ENCODE assay signal across 17 cellular contexts in the genomic region with DNA sequence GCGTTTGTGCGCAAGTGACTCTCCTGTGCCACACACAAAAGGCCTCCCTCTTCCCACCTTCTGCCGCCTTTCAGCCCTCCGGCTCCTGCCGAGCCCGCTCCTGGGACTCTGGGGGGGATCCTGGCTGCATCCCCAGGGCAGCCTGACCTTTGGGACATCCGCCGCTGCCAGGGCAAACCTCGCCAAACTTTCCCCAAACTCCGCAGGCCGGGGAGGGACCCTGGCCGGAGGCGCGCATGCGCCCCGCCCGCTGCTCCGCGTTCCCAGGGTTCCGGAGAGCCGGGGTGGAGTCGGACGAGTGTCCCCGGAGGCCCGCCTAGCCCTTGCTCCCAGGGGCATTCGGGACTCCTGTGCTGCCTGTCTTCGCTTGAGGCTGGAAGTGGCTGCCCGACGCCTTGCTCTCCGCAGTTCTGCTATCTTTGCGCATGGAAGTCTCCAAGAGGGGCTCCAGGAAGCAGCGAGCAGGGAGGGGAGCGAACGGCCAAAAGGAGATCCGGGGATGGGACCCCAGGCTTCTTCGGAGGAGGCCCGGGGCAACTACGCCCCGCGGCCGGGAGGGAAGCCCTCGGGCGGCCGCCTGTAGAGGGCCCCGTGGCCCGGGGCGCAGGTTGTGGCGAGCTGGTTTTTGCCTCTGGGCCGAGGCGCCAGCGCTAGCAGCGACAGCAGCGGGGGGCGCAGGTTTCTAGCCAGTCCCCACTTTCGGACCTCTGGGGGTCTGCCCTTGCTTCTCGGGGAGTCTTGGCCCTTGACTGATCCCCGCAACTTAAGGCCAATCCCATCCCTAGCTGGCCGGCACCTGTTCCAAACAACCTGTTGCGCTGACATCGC. TPM values are rescaled to one million over a fixed set of nuclear protein-coding genes. Genes with fewer than 3 reads are reported as not detected.
DNase-seq lines count a peak whose midpoint lies in the region; ATAC-seq and TF ChIP-seq lines count a peak whose summit lies in the region.
"Had no signal": no experiment of that assay in that cellular context is flagged by ENCODE, and none has a peak within 500 bp of the region (broad histone marks: within the 10 kb centered on the region; RNA-seq: fewer than 3 reads in every experiment).

No MANE protein-coding gene starts in this region.

- peak overlapping the region in 1 of 2 donors; percentile 56 for H3K4me3 Mint-ChIP-seq in CD14-positive monocyte
- H3K4me3 Mint-ChIP-seq in activated CD8-positive, alpha-beta T cell treated with anti-CD3 and anti-CD28 coated beads for 36 hours = no peak overlapping the region

- no peaks in the 10 kb centered on the region for H3K36me3 Mint-ChIP-seq in CD14-positive monocyte
- no peaks in the 10 kb centered on the region for H3K36me3 Mint-ChIP-seq in activated CD8-positive, alpha-beta T cell treated with anti-CD3 and anti-CD28 coated beads for 36 hours (ENCODE audit: low read depth)
- H3K36me3 Mint-ChIP-seq: CD4-positive, CD25-positive, alpha-beta regulatory T cell had no signal

- TF ChIP-seq CTCF in Panc1 (IDR thresholded peaks at IDR 0.05) (no peak), CD14-positive monocyte (IDR thresholded peaks at IDR 0.05) (no peak)
- no peak for TF ChIP-seq CTCF in activated CD8-positive, alpha-beta T cell treated with anti-CD3 and anti-CD28 coated beads for 36 hours (IDR thresholded peaks at IDR 0.05)

- intact Hi-C loops in Panc1 (cut with micrococcal nuclease; ENCODE audit: unreplicated experiment) (no loop called here), CD14-positive monocyte (cut with micrococcal nuclease) (no loop called here)
- intact Hi-C loops in activated CD8-positive, alpha-beta T cell treated with anti-CD3 and anti-CD28 coated beads for 36 hours (cut with micrococcal nuclease) = no loop called here

- H3K4me1 ChIP-seq in Panc1 (ENCODE audit: control insufficient read depth, insufficient read depth, low read length) (no peaks in the 10 kb centered on the region), iPS-15b (ENCODE audit: control insufficient read depth, insufficient read depth, low read length) (peaks cover 3% of the 10 kb centered on the region)

- peak; percentile 42 for DNase-seq in DMS 273 (lab: John Stamatoyannopoulos, UW; ENCODE audit: unreplicated experiment)
- no peak for DNase-seq in DMS 273 treated with DMSO at 0.1 percent for 48 hours (lab: John Stamatoyannopoulos, UW)
- no peak for DNase-seq in Panc1 (ENCODE audit: low read depth, low spot score)
- peak; percentile 70 for DNase-seq in retina
- DNase-seq in CD14-positive monocyte (ENCODE audit: low spot score) = no peak
- DNase-seq in activated CD8-positive, alpha-beta T cell treated with anti-CD3 and anti-CD28 coated beads for 36 hours = no peak
- DNase-seq in activated naive CD4-positive, alpha-beta T cell (lab: John Stamatoyannopoulos, UW) = no peak
- DNase-seq: activated CD4-positive, alpha-beta T cell treated with anti-CD3 and anti-CD28 coated beads, Interleukin-2, amount 50 U/mL, for 1 hour; glutamatergic neuron; substantia nigra had no signal

- POLR2A ChIA-PET in Panc1 (lab: Charles Lee) = no interaction called here
- POLR2A ChIA-PET in activated CD8-positive, alpha-beta T cell treated with anti-CD3 and anti-CD28 coated beads for 36 hours (lab: Charles Lee) = no interaction called here

- in situ Hi-C loops in Panc1 (cut with HindIII; ENCODE audit: low pct_unique_long_range_greater_than_20kb, low sequenced_read_pairs) = no loop called here

- no peak overlapping the region for H3K27ac Mint-ChIP-seq in CD14-positive monocyte
- no peak overlapping the region for H3K27ac Mint-ChIP-seq in activated CD8-positive, alpha-beta T cell treated with anti-CD3 and anti-CD28 coated beads for 36 hours
- H3K27ac Mint-ChIP-seq: CD4-positive, CD25-positive, alpha-beta regulatory T cell had no signal

- H3K4me3 ChIP-seq in Panc1 (ENCODE audit: low read depth in 2 of 2, low read length in 2 of 2) (peak overlapping the region; percentile 31 to 36), iPS-15b (ENCODE audit: low read depth, low read length) (peak overlapping the region; percentile 68)

- H3K9me3 Mint-ChIP-seq in CD14-positive monocyte = peaks cover 0 to 19% (median 0%) of the 10 kb centered on the region in 7 donors
- H3K9me3 Mint-ChIP-seq in activated CD8-positive, alpha-beta T cell treated with anti-CD3 and anti-CD28 coated beads for 36 hours = no peaks in the 10 kb centered on the region

- no peak overlapping the region for H3K9ac ChIP-seq in iPS-15b (ENCODE audit: low read depth, low read length)

- no peak overlapping the region for H3K27ac ChIP-seq in Panc1 (ENCODE audit: low read length)
- H3K27ac ChIP-seq: 22Rv1, epithelial cell of prostate had no signal

- ATAC-seq in Panc1 = peak; percentile 84
- no peak for ATAC-seq in activated CD8-positive, alpha-beta T cell treated with anti-CD3 and anti-CD28 coated beads for 36 hours

- BruUV-seq in Panc1 (replicated peaks; lab: Mats Ljungman, UMichigan) = no TSS peak

- no peaks in the 10 kb centered on the region for H3K4me1 Mint-ChIP-seq in CD14-positive monocyte
- H3K4me1 Mint-ChIP-seq in activated CD8-positive, alpha-beta T cell treated with anti-CD3 and anti-CD28 coated beads for 36 hours (ENCODE audit: low read depth) = no peaks in the 10 kb centered on the region

- H3K27me3 ChIP-seq in Panc1 (ENCODE audit: control insufficient read depth, insufficient read depth, low read length) (no peaks in the 10 kb centered on the region; the same call in 1 of the 2 replicates), iPS-15b (ENCODE audit: control insufficient read depth, insufficient read depth, low read length) (peaks cover 100% of the 10 kb centered on the region)

- peaks cover 92 to 99% (median 95%) of the 10 kb centered on the region in 3 donors for H3K27me3 Mint-ChIP-seq in CD14-positive monocyte (ENCODE audit: low read depth in 3 of 3)
- H3K27me3 Mint-ChIP-seq in activated CD8-positive, alpha-beta T cell treated with anti-CD3 and anti-CD28 coated beads for 36 hours = peaks cover 72% of the 10 kb centered on the region

- H3K36me3 ChIP-seq in Panc1 (ENCODE audit: control insufficient read depth, insufficient read depth, low read length) (no peaks in the 10 kb centered on the region), iPS-15b (ENCODE audit: control insufficient read depth, insufficient read depth, low read length) (no peaks in the 10 kb centered on the region)

- CTCF ChIA-PET in Panc1 (lab: Charles Lee) = no interaction called here
- CTCF ChIA-PET in activated CD8-positive, alpha-beta T cell treated with anti-CD3 and anti-CD28 coated beads for 36 hours (lab: Charles Lee) = no interaction called here

- H3K9me3 ChIP-seq in Panc1 (ENCODE audit: control insufficient read depth, insufficient read depth, low read depth, low read length) (no peaks in the 10 kb centered on the region), iPS-15b (ENCODE audit: control insufficient read depth, insufficient read depth, low read length) (no peaks in the 10 kb centered on the region)

RNA-seq across cellular contexts. Expression of a gene that starts 7.0 kb away (rescaled TPM):
- total RNA-seq in Panc1 (2021; ENCODE audit: unreplicated experiment) = not detected
- not detected for polyA plus RNA-seq in Panc1 (2012; ENCODE audit: insufficient read length)
- polyA plus RNA-seq in CD14-positive monocyte = not detected
- total RNA-seq in activated CD8-positive, alpha-beta T cell treated with anti-CD3 and anti-CD28 coated beads for 36 hours = not detected
- total RNA-seq: CD4-positive, CD25-positive, alpha-beta regulatory T cell; chondrocyte; G401; myocyte had no signal
- polyA plus RNA-seq: CD4-positive, CD25-positive, alpha-beta regulatory T cell had no signal

Comparison
In these comparisons a context has a peak if more than half of its experiments do, and no peak if none do; other contexts are left out.
1. DNase-seq: peak in DMS 273 (single experiment) and retina (single experiment); none in DMS 273 treated with DMSO at 0.1 percent for 48 hours (single experiment), Panc1 (single experiment), CD14-positive monocyte (single experiment), activated CD8-positive, alpha-beta T cell treated with anti-CD3 and anti-CD28 coated beads for 36 hours (single experiment) and activated naive CD4-positive, alpha-beta T cell (0 of 4).